ENCODE assay signal across 8 cellular contexts in genomic region chr12:55717397-55718007, GRCh38. TPM values are rescaled to one million over a fixed set of nuclear protein-coding genes. Genes with fewer than 3 reads are reported as not detected.
DNase-seq lines count a peak whose midpoint lies in the region; ATAC-seq and TF ChIP-seq lines count a peak whose summit lies in the region.

No MANE protein-coding gene starts in this region.

- H3K9ac ChIP-seq in subcutaneous abdominal adipose tissue (ENCODE audit: low read length in 5 of 5) = peak overlapping the region in 4 of 5 donors; percentile 27 to 79 (median 65)

- no peak for ATAC-seq in GM19455 (IDR thresholded peaks at IDR 0.05; ENCODE audit: unreplicated experiment)
- no peak for ATAC-seq in GM19023 (IDR thresholded peaks at IDR 0.05; ENCODE audit: unreplicated experiment)

- no peaks in the 10 kb centered on the region for H3K9me3 ChIP-seq in A673 (ENCODE audit: low read depth, low read length, poor library complexity, severe bottlenecking)
- no peaks in the 10 kb centered on the region for H3K9me3 ChIP-seq in HEK293 (ENCODE audit: control insufficient read depth, insufficient read depth, low read depth, low read length)
- H3K9me3 ChIP-seq in subcutaneous abdominal adipose tissue (ENCODE audit: control insufficient read depth in 5 of 5, low read length in 5 of 5) = no peaks in the 10 kb centered on the region

- TF ChIP-seq CTCF in A673 (conservative IDR thresholded peaks at IDR 0.05; ENCODE audit: low read depth, low read length) (no peak), HEK293 (tag by site-specific recombination; IDR thresholded peaks at IDR 0.05) (no peak)

- H3K4me3 Mint-ChIP-seq in activated naive CD4-positive, alpha-beta T cell treated with anti-CD3 and anti-CD28 coated beads, Interleukin-2, amount 10 ng/mL, durations not matched to agents 7 days and 5 days = peak overlapping the region; percentile 90

- peaks cover 16% of the 10 kb centered on the region for H3K36me3 Mint-ChIP-seq in activated naive CD4-positive, alpha-beta T cell treated with anti-CD3 and anti-CD28 coated beads, Interleukin-2, amount 10 ng/mL, durations not matched to agents 7 days and 5 days

- CTCF ChIA-PET in A673 (lab: Charles Lee) = no interaction called here
- CTCF ChIA-PET in HEK293 (lab: Yijun Ruan, JAX) = interaction anchor here (0.6 to 3.0 kb wide), 6 partner anchors 11 to 61 kb away, joined by 3 to 21 read pairs (median 3); no protein-coding TSS in a partner anchor
- CTCF ChIA-PET in activated naive CD4-positive, alpha-beta T cell treated with anti-CD3 and anti-CD28 coated beads, Interleukin-2, amount 10 ng/mL, durations not matched to agents 7 days and 5 days (lab: Charles Lee) = interaction anchor here (0.9 to 11.3 kb wide), 3 partner anchors 12 to 73 kb away, joined by 3 to 166 read pairs (median 7); no protein-coding TSS in a partner anchor

- peaks cover 40% of the 10 kb centered on the region for H3K4me1 ChIP-seq in A673 (ENCODE audit: insufficient read depth, low read length, poor library complexity, severe bottlenecking)
- H3K4me1 ChIP-seq in HEK293 (ENCODE audit: control insufficient read depth, insufficient read depth, low read length) = peaks cover 13% of the 10 kb centered on the region; the same call in 1 of the 2 replicates
- peaks cover 35 to 89% (median 82%) of the 10 kb centered on the region in 5 donors for H3K4me1 ChIP-seq in subcutaneous abdominal adipose tissue (ENCODE audit: control insufficient read depth in 5 of 5, insufficient read depth in 5 of 5, low read length in 5 of 5)

- peak overlapping the region; percentile 65 for H3K27ac Mint-ChIP-seq in activated naive CD4-positive, alpha-beta T cell treated with anti-CD3 and anti-CD28 coated beads, Interleukin-2, amount 10 ng/mL, durations not matched to agents 7 days and 5 days

- no peaks in the 10 kb centered on the region for H3K36me3 ChIP-seq in A673 (ENCODE audit: insufficient read depth, low read length, poor library complexity, severe bottlenecking)
- peaks cover 0 to 20% of the 10 kb centered on the region in 2 experiments; a peak in 1 of 3 replicates for H3K36me3 ChIP-seq in HEK293 (ENCODE audit: control insufficient read depth in 2 of 2, insufficient read depth in 1 of 2, low read length in 2 of 2)
- peaks cover 0 to 10% (median 0%) of the 10 kb centered on the region in 5 donors for H3K36me3 ChIP-seq in subcutaneous abdominal adipose tissue (ENCODE audit: control insufficient read depth in 5 of 5, insufficient read depth in 5 of 5, low read length in 5 of 5)

- intact Hi-C loops in A673 (cut with micrococcal nuclease; ENCODE audit: unreplicated experiment) = no loop called here

- POLR2A ChIA-PET in A673 (lab: Charles Lee; ENCODE audit: low non-redundant PET) (no interaction called here), HEK293 (lab: Yijun Ruan, JAX) (interaction anchor here (1.0 to 2.7 kb wide), 3 partner anchors 10 to 12 kb away, joined by 3 to 17 read pairs (median 6); partner anchors contain the start of genes CD63 and ITGA7)

- peaks cover 16% of the 10 kb centered on the region for H3K27me3 Mint-ChIP-seq in activated naive CD4-positive, alpha-beta T cell treated with anti-CD3 and anti-CD28 coated beads, Interleukin-2, amount 10 ng/mL, durations not matched to agents 7 days and 5 days

- no peak for DNase-seq in A673 (ENCODE audit: low spot score)
- DNase-seq in activated naive CD4-positive, alpha-beta T cell treated with anti-CD3 and anti-CD28 coated beads, Interleukin-2, amount 10 ng/mL, durations not matched to agents 7 days and 5 days = no peak
- DNase-seq in islet precursor cell = peak; percentile 85
- DNase-seq in NOMO-1 treated with DMSO at 0.1 percent for 48 hours (lab: John Stamatoyannopoulos, UW; ENCODE audit: unreplicated experiment) = no peak

- no peaks in the 10 kb centered on the region for H3K9me3 Mint-ChIP-seq in activated naive CD4-positive, alpha-beta T cell treated with anti-CD3 and anti-CD28 coated beads, Interleukin-2, amount 10 ng/mL, durations not matched to agents 7 days and 5 days

- peak overlapping the region; percentile 91 for H3K4me3 ChIP-seq in A673 (ENCODE audit: low read depth, low read length, poor library complexity, severe bottlenecking)
- H3K4me3 ChIP-seq in HEK293 (ENCODE audit: low read depth, low read length) = peak overlapping the region; percentile 83; the same call in 1 of the 2 replicates
- H3K4me3 ChIP-seq in subcutaneous abdominal adipose tissue (ENCODE audit: low read depth in 1 of 5, low read length in 5 of 5) = peak overlapping the region; percentile 12 to 84 (median 74)

- peak overlapping the region; percentile 95 for H3K27ac ChIP-seq in A673 (ENCODE audit: low read depth, low read length, poor library complexity, severe bottlenecking)
- H3K27ac ChIP-seq in HEK293 (ENCODE audit: extremely low read depth, low read depth, low read length) = no peak overlapping the region; the same call in 1 of the 2 replicates
- H3K27ac ChIP-seq in subcutaneous abdominal adipose tissue (ENCODE audit: low read depth, low read length) = peak overlapping the region; percentile 96

- H3K4me1 Mint-ChIP-seq in activated naive CD4-positive, alpha-beta T cell treated with anti-CD3 and anti-CD28 coated beads, Interleukin-2, amount 10 ng/mL, durations not matched to agents 7 days and 5 days = peaks cover 49% of the 10 kb centered on the region

- H3K27me3 ChIP-seq in A673 (replicated peaks; ENCODE audit: insufficient read depth, low read depth, low read length, poor library complexity) (no peaks in the 10 kb centered on the region), subcutaneous abdominal adipose tissue (ENCODE audit: control insufficient read depth in 5 of 5, insufficient read depth in 4 of 5, low read length in 5 of 5) (no peaks in the 10 kb centered on the region)

- no TSS peak for BruUV-seq in A673 (replicated peaks; lab: Mats Ljungman, UMichigan)

TF ChIP-seq in HEK293, 187 proteins besides CTCF, POLR2A, EP300 and RAD21:
- peak; percentile 20; the same call in 1 of the 2 replicates for TF ChIP-seq ZBTB17 (tag by site-specific recombination; IDR thresholded peaks at IDR 0.05)
- TF ChIP-seq, protein P1, sequence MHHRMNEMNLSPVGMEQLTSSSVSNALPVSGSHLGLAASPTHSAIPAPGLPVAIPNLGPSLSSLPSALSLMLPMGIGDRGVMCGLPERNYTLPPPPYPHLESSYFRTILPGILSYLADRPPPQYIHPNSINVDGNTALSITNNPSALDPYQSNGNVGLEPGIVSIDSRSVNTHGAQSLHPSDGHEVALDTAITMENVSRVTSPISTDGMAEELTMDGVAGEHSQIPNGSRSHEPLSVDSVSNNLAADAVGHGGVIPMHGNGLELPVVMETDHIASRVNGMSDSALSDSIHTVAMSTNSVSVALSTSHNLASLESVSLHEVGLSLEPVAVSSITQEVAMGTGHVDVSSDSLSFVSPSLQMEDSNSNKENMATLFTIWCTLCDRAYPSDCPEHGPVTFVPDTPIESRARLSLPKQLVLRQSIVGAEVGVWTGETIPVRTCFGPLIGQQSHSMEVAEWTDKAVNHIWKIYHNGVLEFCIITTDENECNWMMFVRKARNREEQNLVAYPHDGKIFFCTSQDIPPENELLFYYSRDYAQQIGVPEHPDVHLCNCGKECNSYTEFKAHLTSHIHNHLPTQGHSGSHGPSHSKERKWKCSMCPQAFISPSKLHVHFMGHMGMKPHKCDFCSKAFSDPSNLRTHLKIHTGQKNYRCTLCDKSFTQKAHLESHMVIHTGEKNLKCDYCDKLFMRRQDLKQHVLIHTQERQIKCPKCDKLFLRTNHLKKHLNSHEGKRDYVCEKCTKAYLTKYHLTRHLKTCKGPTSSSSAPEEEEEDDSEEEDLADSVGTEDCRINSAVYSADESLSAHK (tag by site-specific recombination; IDR thresholded peaks at IDR 0.05) = no peak
- TF ChIP-seq ZNF416 (tag by site-specific recombination; IDR thresholded peaks at IDR 0.05) = no peak
- TF ChIP-seq MEIS1 (CRISPR knock-in tag; IDR thresholded peaks at IDR 0.05; ENCODE audit: borderline replicate concordance) = no peak
- TF ChIP-seq ZNF521 (tag by site-specific recombination; IDR thresholded peaks at IDR 0.05) = no peak
- TF ChIP-seq ZNF146 (tag by site-specific recombination; IDR thresholded peaks at IDR 0.05) = no peak
- TF ChIP-seq KLF1 (tag by site-specific recombination; IDR thresholded peaks at IDR 0.05) = 0 out of 2 replicates have a peak, but pooled peaks have one; percentile 6
TF ChIP-seq in HEK293: peak in this region for 2.

RNA-seq across cellular contexts. Expression of gene BLOC1S1, which starts 1.7 kb away (rescaled TPM):
- total RNA-seq in A673 (2021) = 76.0 and 86.3 TPM in 2 replicates

RNA-seq across cellular contexts. Expression of gene RDH5, which starts 2.7 kb away (rescaled TPM):
- total RNA-seq in A673 (2021) = 6.7 and 9.7 TPM in 2 replicates

RNA-seq across cellular contexts. Expression of gene ITGA7, which starts 9.8 kb away (rescaled TPM):
- 14.7 and 21.4 TPM in 2 replicates for total RNA-seq in A673 (2021)

RNA-seq across cellular contexts. Expression of gene CD63, which starts 11.3 kb away (rescaled TPM):
- 367 and 371 TPM in 2 replicates for total RNA-seq in A673 (2021)

RNA-seq across cellular contexts. Expression of gene GDF11, which starts 25.4 kb away (rescaled TPM):
- total RNA-seq in A673 (2021) = 38.4 and 46.9 TPM in 2 replicates
